10 cellular contexts compared by ENCODE assay signal in the genomic region with DNA sequence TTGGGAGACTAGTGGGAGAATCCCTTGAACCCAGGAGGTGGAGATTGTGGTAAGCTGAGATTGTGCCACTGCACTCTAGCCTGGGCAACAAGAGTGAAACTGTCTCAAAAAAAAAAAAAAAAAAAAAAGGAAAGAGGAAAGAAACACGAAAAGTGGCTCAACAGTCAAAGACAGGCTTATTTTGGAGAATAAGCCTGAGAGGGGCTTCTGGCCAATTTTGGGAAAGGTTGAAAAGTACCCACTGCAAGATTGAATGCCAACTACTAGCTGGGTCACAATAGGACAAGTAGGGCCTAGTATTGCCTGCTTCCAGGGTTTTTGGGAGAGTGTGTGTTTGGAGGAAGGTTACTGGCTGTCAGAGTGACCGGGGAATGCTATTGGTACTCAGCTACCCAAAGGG. TPM values are rescaled to one million over a fixed set of nuclear protein-coding genes. Genes with fewer than 3 reads are reported as not detected.
"Had no signal": no experiment of that assay in that cellular context is flagged by ENCODE, and none has a peak within 500 bp of the region (broad histone marks: within the 10 kb centered on the region; RNA-seq: fewer than 3 reads in every experiment).

No MANE protein-coding gene starts in this region.

- DNase-seq: GM23248, GOT3, H7, KG1 had no signal

- H3K36me3 Mint-ChIP-seq: IgD-negative memory B cell had no signal

- H3K4me3 ChIP-seq: GM23248, HAP-1 had no signal

- H3K27ac ChIP-seq: GM23248 had no signal

- H3K36me3 ChIP-seq: HAP-1 had no signal

- ATAC-seq: HCT116 had no signal

- H3K4me3 Mint-ChIP-seq: IgD-negative memory B cell had no signal

- H3K4me1 ChIP-seq: HAP-1 had no signal

- H3K27ac Mint-ChIP-seq: IgD-negative memory B cell had no signal

- H2AFZ ChIP-seq: GM23248 had no signal

- FAIRE-seq: HTR-8/SVneo had no signal

- H3K9ac ChIP-seq: GM23248 had no signal

- H3K9me3 Mint-ChIP-seq: IgD-negative memory B cell had no signal

- H3K9me3 ChIP-seq: HAP-1 had no signal

RNA-seq across cellular contexts. Expression of a gene that starts 17.2 kb away (rescaled TPM):
- total RNA-seq: HT-29 had no signal
- polyA plus RNA-seq: IgD-negative memory B cell had no signal

RNA-seq across cellular contexts. Expression of a gene that starts 46.3 kb away (rescaled TPM):
- total RNA-seq: GM23248, H4, HT-29 had no signal
- polyA plus RNA-seq: GM23248, IgD-negative memory B cell had no signal
